Comparison of ENCODE assay signal across 9 cellular contexts in genomic region chr2:5683471-5683870, GRCh38. TPM values are rescaled to one million over a fixed set of nuclear protein-coding genes. Genes with fewer than 3 reads are reported as not detected.
"Had no signal": no experiment of that assay in that cellular context is flagged by ENCODE, and none has a peak within 500 bp of the region (broad histone marks: within the 10 kb centered on the region; RNA-seq: fewer than 3 reads in every experiment).

No MANE protein-coding gene starts in this region.

- H3K27ac ChIP-seq: GM23248 had no signal

- ATAC-seq: HCT116, K562 had no signal

- H3K9ac ChIP-seq: GM23248 had no signal

- H2AFZ ChIP-seq: GM23248 had no signal

- H3K4me3 ChIP-seq: GM23248, HAP-1, K562 had no signal

- H3K4me3 Mint-ChIP-seq: HFFc6 had no signal

- DNase-seq: GM23248, GOT3, H7, HFFc6, IMR-90 had no signal

- H3K4me1 ChIP-seq: HAP-1 had no signal

- H3K9me3 ChIP-seq: HAP-1 had no signal

- H3K27ac Mint-ChIP-seq: HFFc6 had no signal

- H3K36me3 ChIP-seq: HAP-1 had no signal

RNA-seq across cellular contexts. Expression of gene SOX11, which starts 8.7 kb away (rescaled TPM):
- total RNA-seq: HFFc6, HT-29 had no signal
- polyA plus RNA-seq: K562 had no signal
